9 cellular contexts compared by ENCODE assay signal in the genomic region with DNA sequence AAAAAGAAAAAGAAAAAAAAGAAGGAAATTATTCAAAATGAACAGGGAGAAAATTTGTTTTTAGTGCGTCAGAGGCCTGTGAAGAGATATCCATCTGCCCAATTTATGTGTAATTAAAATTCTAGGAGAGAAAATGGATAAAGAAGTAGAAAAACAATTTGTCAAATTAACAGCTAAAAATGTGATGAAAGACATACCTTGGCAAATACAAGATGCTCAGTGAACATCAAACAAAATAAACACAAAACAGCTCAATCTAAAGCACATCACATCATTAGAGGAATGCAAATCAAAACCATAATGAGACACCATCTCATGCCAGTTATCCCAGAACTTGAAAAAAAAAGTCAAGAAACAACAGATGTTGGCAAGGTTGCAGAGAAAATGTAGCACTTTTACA.
"Had no signal": no experiment of that assay in that cellular context is flagged by ENCODE, and none has a peak within 500 bp of the region (broad histone marks: within the 10 kb centered on the region; RNA-seq: fewer than 3 reads in every experiment).

No MANE protein-coding gene starts in this region.

- ATAC-seq: activated CD4-positive, alpha-beta T cell treated with anti-CD3 and anti-CD28 coated beads for 36 hours; activated CD4-positive, CD25-positive, alpha-beta regulatory T cell treated with anti-CD3 and anti-CD28 coated beads, Interleukin-2, amount 50 U/mL, for 24 hours; activated CD8-positive, alpha-beta memory T cell treated with anti-CD3 and anti-CD28 coated beads, Interleukin-2, amount 10 ng/mL, durations not matched to agents 7 days and 5 days; activated CD8-positive, alpha-beta T cell treated with anti-CD3 and anti-CD28 coated beads for 36 hours; activated CD8-positive, alpha-beta T cell treated with anti-CD3 and anti-CD28 coated beads, Interleukin-2, amount 10 ng/mL, durations not matched to agents 7 days and 5 days; T-helper 17 cell; WTC11 had no signal

- H3K27ac ChIP-seq: VCaP, WERI-Rb-1 had no signal

- H3K36me3 ChIP-seq: WERI-Rb-1 had no signal
